ENCODE assay signal across 18 cellular contexts in the genomic region with DNA sequence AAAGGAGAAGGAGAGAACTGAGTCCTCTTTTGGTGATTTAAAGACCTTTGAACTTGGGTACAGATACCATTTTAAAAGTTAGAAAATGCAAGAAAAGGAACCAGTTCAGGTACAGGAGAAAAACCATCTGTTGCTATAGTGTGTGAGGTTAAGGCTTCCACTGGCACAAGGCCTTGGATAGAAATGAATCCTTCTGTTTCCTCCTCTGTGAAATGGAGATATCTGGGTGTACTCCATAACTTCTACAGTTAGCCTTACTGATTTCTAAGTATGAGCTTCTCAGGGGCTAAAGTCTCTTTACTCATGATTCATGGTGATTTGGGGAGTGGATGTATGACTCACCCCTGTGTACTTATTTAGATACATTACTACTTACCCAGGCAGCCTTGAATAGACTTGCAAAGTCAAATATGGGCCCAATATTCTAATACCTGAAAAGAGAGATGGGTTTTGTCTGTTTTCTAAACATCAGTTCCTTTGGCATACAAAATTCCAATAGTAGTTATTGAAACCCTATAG.
DNase-seq lines count a peak whose midpoint lies in the region; ATAC-seq and TF ChIP-seq lines count a peak whose summit lies in the region.
"Had no signal": no experiment of that assay in that cellular context is flagged by ENCODE, and none has a peak within 500 bp of the region (broad histone marks: within the 10 kb centered on the region; RNA-seq: fewer than 3 reads in every experiment).

No MANE protein-coding gene starts in this region.

- H2BK5ac ChIP-seq in trophoblast cell (ENCODE audit: low read depth, low read length, poor library complexity): no peak overlapping the region

- H3K9me3 ChIP-seq in GM23248 (ENCODE audit: low read depth): no peaks in the 10 kb centered on the region
- no peaks in the 10 kb centered on the region for H3K9me3 ChIP-seq in fibroblast of lung (ENCODE audit: control insufficient read depth, insufficient read depth, low read depth, low read length)
- peaks cover 1% of the 10 kb centered on the region for H3K9me3 ChIP-seq in trophoblast cell (ENCODE audit: insufficient read depth, low read depth, low read length)

- H3K9me2 ChIP-seq in GM23248 (ENCODE audit: insufficient read depth): no peaks in the 10 kb centered on the region

- H3K4ac ChIP-seq in trophoblast cell (ENCODE audit: low read depth, low read length): no peak overlapping the region

- no peaks in the 10 kb centered on the region for H3K36me3 ChIP-seq in GM23248 (ENCODE audit: low read depth)
- H3K36me3 ChIP-seq in fibroblast of lung (ENCODE audit: control insufficient read depth, insufficient read depth, low read length): no peaks in the 10 kb centered on the region
- H3K36me3 ChIP-seq in trophoblast cell (ENCODE audit: control insufficient read depth in 1 of 2, insufficient read depth in 2 of 2, low read length in 2 of 2): no peaks in the 10 kb centered on the region
- H3K36me3 ChIP-seq: heart right ventricle had no signal

- H3K9ac ChIP-seq in GM23248: no peak overlapping the region
- H3K9ac ChIP-seq in fibroblast of lung (ENCODE audit: insufficient read depth, low read length): no peak overlapping the region
- no peak overlapping the region for H3K9ac ChIP-seq in trophoblast cell (ENCODE audit: low read length)

- in situ Hi-C loops in GM23248 (cut with MboI): no loop called here

- no peak overlapping the region for H2AK5ac ChIP-seq in trophoblast cell (ENCODE audit: low read length)

- H3K4me3 ChIP-seq in GM23248: no peak overlapping the region
- H3K4me3 ChIP-seq in fibroblast of lung (replicated peaks in 1 of 4; ENCODE audit: control extremely low read depth in 1 of 4, insufficient read depth in 1 of 4, low read depth in 3 of 4, low read length in 4 of 4): no peak overlapping the region
- no peak overlapping the region for H3K4me3 ChIP-seq in trophoblast cell (ENCODE audit: low read depth, low read length)
- H3K4me3 ChIP-seq: heart right ventricle had no signal

- H3K79me2 ChIP-seq in GM23248 (ENCODE audit: insufficient read depth): no peaks in the 10 kb centered on the region
- no peaks in the 10 kb centered on the region for H3K79me2 ChIP-seq in fibroblast of lung (ENCODE audit: control insufficient read depth, insufficient read depth, low read length)
- no peaks in the 10 kb centered on the region for H3K79me2 ChIP-seq in trophoblast cell (ENCODE audit: control insufficient read depth, insufficient read depth, low read length, poor library complexity)

- no peaks in the 10 kb centered on the region for H4K20me1 ChIP-seq in GM23248 (ENCODE audit: insufficient read depth)
- H4K20me1 ChIP-seq in fibroblast of lung (ENCODE audit: control insufficient read depth, extremely low read depth, insufficient read depth, low read length): no peaks in the 10 kb centered on the region

- no peak overlapping the region for H4K12ac ChIP-seq in trophoblast cell (ENCODE audit: low read depth, low read length)

- no peak overlapping the region for H4K91ac ChIP-seq in trophoblast cell (ENCODE audit: low read depth, low read length)

- DNase-seq in A172 (ENCODE audit: low spot score): peak; percentile 66
- peak; percentile 45 for DNase-seq in GM23248
- peak; percentile 73 for DNase-seq in RPMI7951 (ENCODE audit: low read depth)
- peak; percentile 35 to 72 for DNase-seq in fibroblast of lung (ENCODE audit: low read depth in 2 of 2)
- DNase-seq in DMS114 treated with DMSO at 0.1 percent for 48 hours (lab: John Stamatoyannopoulos, UW; ENCODE audit: unreplicated experiment): no peak
- no peak for DNase-seq in H4 (ENCODE audit: low spot score)
- no peak for DNase-seq in trophoblast cell
- DNase-seq: activated CD8-positive, alpha-beta memory T cell treated with anti-CD3 and anti-CD28 coated beads for 24 hours; activated naive CD4-positive, alpha-beta T cell treated with anti-CD3 and anti-CD28 coated beads for 36 hours; caudate nucleus; effector memory CD8-positive, alpha-beta T cell; heart right ventricle; NCI-H1694; NCI-H510A; nucleus accumbens had no signal

- H3K14ac ChIP-seq in trophoblast cell (ENCODE audit: low read length): no peak overlapping the region

- no peak overlapping the region for H2BK12ac ChIP-seq in trophoblast cell (ENCODE audit: low read length)

- ATAC-seq in GM21381 (IDR thresholded peaks at IDR 0.05; ENCODE audit: unreplicated experiment): no peak
- ATAC-seq: effector memory CD8-positive, alpha-beta T cell; heart right ventricle; SK-N-SH treated with all-trans-retinoic acid at 6 μM for 48 hours; stimulated activated memory B cell treated with anti-CD40 and anti-IgM and Interleukin-4, amounts not matched to agents 10 μg/mL and 1 μg/mL and 100 μg/mL, for 72 hours had no signal

- H2AFZ ChIP-seq in GM23248 (no peak overlapping the region), fibroblast of lung (ENCODE audit: low read length) (no peak overlapping the region), trophoblast cell (ENCODE audit: insufficient read depth, low read length, poor library complexity) (no peak overlapping the region)

- H3K23ac ChIP-seq in trophoblast cell (ENCODE audit: low read length): no peak overlapping the region

- H3K27ac ChIP-seq in GM23248: no peak overlapping the region
- no peak overlapping the region for H3K27ac ChIP-seq in fibroblast of lung (ENCODE audit: insufficient read depth, low read length)
- no peak overlapping the region for H3K27ac ChIP-seq in trophoblast cell (ENCODE audit: low read depth, low read length)
- H3K27ac ChIP-seq: heart right ventricle had no signal

- H4K8ac ChIP-seq in trophoblast cell (ENCODE audit: low read depth, low read length): no peak overlapping the region

- H2BK120ac ChIP-seq in trophoblast cell (ENCODE audit: insufficient read depth, low read length, poor library complexity): no peak overlapping the region

- H3K79me1 ChIP-seq in trophoblast cell (ENCODE audit: low read length): no peaks in the 10 kb centered on the region

- H3K4me1 ChIP-seq in GM23248 (ENCODE audit: insufficient read depth): no peaks in the 10 kb centered on the region
- no peaks in the 10 kb centered on the region for H3K4me1 ChIP-seq in fibroblast of lung (ENCODE audit: control insufficient read depth, extremely low read depth, insufficient read depth, low read length)
- H3K4me1 ChIP-seq in trophoblast cell (ENCODE audit: control insufficient read depth in 1 of 2, insufficient read depth in 2 of 2, low read length in 2 of 2): no peaks in the 10 kb centered on the region

- no peak overlapping the region for H3K18ac ChIP-seq in trophoblast cell (ENCODE audit: low read length)

- H3K27me3 ChIP-seq in GM23248 (replicated peaks; ENCODE audit: insufficient read depth) (0 out of 2 replicates have a peak, but pooled peaks cover 7% of the 10 kb centered on the region), fibroblast of lung (ENCODE audit: control insufficient read depth, insufficient read depth, low read length) (peaks cover 3% of the 10 kb centered on the region), trophoblast cell (ENCODE audit: insufficient read depth, low read length) (no peaks in the 10 kb centered on the region)

- H3K4me2 ChIP-seq in GM23248 (ENCODE audit: unreplicated experiment): no peak overlapping the region
- no peak overlapping the region for H3K4me2 ChIP-seq in fibroblast of lung (ENCODE audit: extremely low read depth, insufficient read depth, low read length)
- no peak overlapping the region for H3K4me2 ChIP-seq in trophoblast cell (ENCODE audit: low read length)

- TF ChIP-seq CTCF in fibroblast of lung (conservative IDR thresholded peaks at IDR 0.05 in 1 of 2, IDR thresholded peaks at IDR 0.05 in 1 of 2; ENCODE audit: low read depth in 1 of 2, low read length in 2 of 2): no peak

- no peaks in the 10 kb centered on the region for H3F3A ChIP-seq in GM23248 (ENCODE audit: insufficient read depth)

Comparison
In these comparisons a context has a peak if more than half of its experiments do, and no peak if none do; other contexts are left out.
1. DNase-seq: peak in A172 (single experiment), GM23248 (single experiment), RPMI7951 (single experiment) and fibroblast of lung (2 of 2); none in DMS114 treated with DMSO at 0.1 percent for 48 hours (single experiment), H4 (single experiment) and trophoblast cell (0 of 2).